1 cellular context compared by ENCODE assay signal in genomic region chr12:65960820-65961691, GRCh38.
TF ChIP-seq lines count a peak whose summit lies in the region.

No MANE protein-coding gene starts in this region.

TF ChIP-seq in HepG2, 621 proteins besides CTCF, POLR2A, EP300 and RAD21 (continued from another document and continues in another):
- TF ChIP-seq ZNF503 (CRISPR knock-in tag; IDR thresholded peaks at IDR 0.05) (peak; percentile 78; the same call in 1 of the 2 replicates), ZMAT3 (CRISPR knock-in tag; conservative IDR thresholded peaks at IDR 0.05) (0 out of 2 replicates have a peak, but pooled peaks have one; percentile 62), ZNF234 (CRISPR knock-in tag; conservative IDR thresholded peaks at IDR 0.05) (no peak), ZNF614 (CRISPR knock-in tag; IDR thresholded peaks at IDR 0.05; ENCODE audit: borderline replicate concordance) (no peak), HCFC1 (IDR thresholded peaks at IDR 0.05; ENCODE audit: low read depth, low read length) (no peak), HINFP (CRISPR knock-in tag; IDR thresholded peaks at IDR 0.05; ENCODE audit: low read depth) (no peak), TFDP2 (CRISPR knock-in tag; IDR thresholded peaks at IDR 0.05) (0 out of 2 replicates have a peak, but pooled peaks have one; percentile 15), RFX3 (CRISPR knock-in tag; IDR thresholded peaks at IDR 0.05) (no peak), ZNF329 (CRISPR knock-in tag; IDR thresholded peaks at IDR 0.05; ENCODE audit: low read depth) (no peak), ARID2 (CRISPR knock-in tag; IDR thresholded peaks at IDR 0.05; ENCODE audit: borderline replicate concordance) (no peak), SMAD9 (CRISPR knock-in tag; IDR thresholded peaks at IDR 0.05) (no peak), ZNF292 (CRISPR knock-in tag; IDR thresholded peaks at IDR 0.05; ENCODE audit: borderline replicate concordance, low read depth) (peak; percentile 61; the same call in 1 of the 2 replicates), ZNF142 (CRISPR knock-in tag; IDR thresholded peaks at IDR 0.05) (no peak), THAP9 (CRISPR knock-in tag; IDR thresholded peaks at IDR 0.05; ENCODE audit: borderline replicate concordance) (no peak), NFE2L2 (IDR thresholded peaks at IDR 0.05; ENCODE audit: low read length) (no peak; the same call in 1 of the 2 replicates), ZNF44 (CRISPR knock-in tag; IDR thresholded peaks at IDR 0.05) (no peak), ZMYM3 (CRISPR knock-in tag; IDR thresholded peaks at IDR 0.05) (peak; percentile 61; the same call in 1 of the 2 replicates), YY1 (IDR thresholded peaks at IDR 0.05; ENCODE audit: insufficient read depth, insufficient replicate concordance, low read depth, low read length) (no peak), CHD4 (IDR thresholded peaks at IDR 0.05; ENCODE audit: borderline replicate concordance, low read length) (no peak), ZNF687 (CRISPR knock-in tag; IDR thresholded peaks at IDR 0.05) (no peak), KAT2B (IDR thresholded peaks at IDR 0.05; ENCODE audit: borderline replicate concordance, low read depth, low read length) (no peak), NR2F6 (IDR thresholded peaks at IDR 0.05) (peak; percentile 96), NR2F6 (CRISPR knock-in tag; IDR thresholded peaks at IDR 0.05) (peak; percentile 98), RFX1 (IDR thresholded peaks at IDR 0.05) (no peak), SNAI1 (CRISPR knock-in tag; IDR thresholded peaks at IDR 0.05; ENCODE audit: borderline replicate concordance) (no peak), ZNF441 (CRISPR knock-in tag; IDR thresholded peaks at IDR 0.05; ENCODE audit: borderline replicate concordance) (no peak), ZNF446 (CRISPR knock-in tag; IDR thresholded peaks at IDR 0.05) (no peak), SMYD3 (CRISPR knock-in tag; IDR thresholded peaks at IDR 0.05) (0 out of 2 replicates have a peak, but pooled peaks have one; percentile 43), PLSCR1 (CRISPR knock-in tag; IDR thresholded peaks at IDR 0.05; ENCODE audit: borderline replicate concordance) (no peak), SIN3B (IDR thresholded peaks at IDR 0.05; ENCODE audit: low read length) (no peak), KDM5A (IDR thresholded peaks at IDR 0.05; ENCODE audit: borderline replicate concordance, low read length) (no peak), HNF4G (IDR thresholded peaks at IDR 0.05; ENCODE audit: borderline replicate concordance, low read depth, low read length) (peak; percentile 65; the same call in 1 of the 2 replicates), HNF4G (CRISPR knock-in tag; IDR thresholded peaks at IDR 0.05; ENCODE audit: borderline replicate concordance, low read depth) (no peak; the same call in 1 of the 2 replicates), ZNF34 (CRISPR knock-in tag; IDR thresholded peaks at IDR 0.05; ENCODE audit: borderline replicate concordance) (no peak), HMGXB4 (CRISPR knock-in tag; IDR thresholded peaks at IDR 0.05; ENCODE audit: borderline replicate concordance in 1 of 2, low read depth in 1 of 2) (peak in 1 of 2 experiments; percentile 44; a peak in 1 of 4 replicates), GRHL1 (CRISPR knock-in tag; conservative IDR thresholded peaks at IDR 0.05) (no peak)
